In genomic region chr12:81809829-81810595, GRCh38 we compare ENCODE assay signal across 9 cellular contexts. TPM values are rescaled to one million over a fixed set of nuclear protein-coding genes. Genes with fewer than 3 reads are reported as not detected.
DNase-seq lines count a peak whose midpoint lies in the region; ATAC-seq and TF ChIP-seq lines count a peak whose summit lies in the region.
"Had no signal": no experiment of that assay in that cellular context is flagged by ENCODE, and none has a peak within 500 bp of the region (broad histone marks: within the 10 kb centered on the region; RNA-seq: fewer than 3 reads in every experiment).

No MANE protein-coding gene starts in this region.

- intact Hi-C loops in CD14-positive monocyte (cut with micrococcal nuclease), result loop anchor here in 1 of 2 donors (10.0 kb wide), 1 partner anchor 135 kb away; no protein-coding TSS in a partner anchor
- intact Hi-C loops in ascending aorta (cut with DNase I), result no loop called here
- intact Hi-C loops in left colon (cut with DNase I, micrococcal nuclease), result no loop called here

- H3K27ac Mint-ChIP-seq in CD14-positive monocyte, result peak overlapping the region in 5 of 7 donors; percentile 17 to 88 (median 85)

- H3K27me3 Mint-ChIP-seq in CD14-positive monocyte (ENCODE audit: low read depth in 3 of 3), result peaks cover 32 to 74% (median 67%) of the 10 kb centered on the region in 3 donors

- ATAC-seq in GM19455 (IDR thresholded peaks at IDR 0.05; ENCODE audit: unreplicated experiment) (peak; percentile 65), HG03139 (IDR thresholded peaks at IDR 0.05; ENCODE audit: unreplicated experiment) (peak; percentile 73), left colon (no peak)

- no peaks in the 10 kb centered on the region for H3K36me3 ChIP-seq in ascending aorta
- no peaks in the 10 kb centered on the region for H3K36me3 ChIP-seq in HAP-1 (replicated peaks)

- peaks cover 14% of the 10 kb centered on the region for H3K4me1 Mint-ChIP-seq in CD14-positive monocyte

- no peaks in the 10 kb centered on the region for H3K27me3 ChIP-seq in ascending aorta
- H3K27me3 ChIP-seq in HAP-1 (ENCODE audit: low read depth), result no peaks in the 10 kb centered on the region

- peaks cover 0 to 4% of the 10 kb centered on the region in 2 donors for H3K9me3 ChIP-seq in ascending aorta
- no peaks in the 10 kb centered on the region for H3K9me3 ChIP-seq in HAP-1

- DNase-seq in CD14-positive monocyte (ENCODE audit: low spot score) (no peak), ascending aorta (ENCODE audit: low spot score in 2 of 2) (no peak), HAP-1 (ENCODE audit: low spot score in 2 of 2) (no peak), NCI-H1694 treated with DMSO at 0.1 percent for 48 hours (lab: John Stamatoyannopoulos, UW) (no peak), left colon (no peak), cerebellar nuclear complex (lab: John Stamatoyannopoulos, UW) (no peak)

- H3K27ac ChIP-seq in ascending aorta, result peak overlapping the region; percentile 68 to 71

- no peak for TF ChIP-seq CTCF in CD14-positive monocyte (IDR thresholded peaks at IDR 0.05)
- TF ChIP-seq CTCF in ascending aorta (IDR thresholded peaks at IDR 0.05), result no peak

- in situ Hi-C loops in HAP-1 (cut with MboI; ENCODE audit: low sequenced_read_pairs), result no loop called here

- peak overlapping the region in 1 of 2 donors; percentile 53 for H3K4me3 Mint-ChIP-seq in CD14-positive monocyte

- peak overlapping the region; percentile 17 to 19 for H3K4me3 ChIP-seq in ascending aorta
- no peak overlapping the region for H3K4me3 ChIP-seq in HAP-1

- H3K9me3 Mint-ChIP-seq in CD14-positive monocyte, result peaks cover 18 to 33% (median 27%) of the 10 kb centered on the region in 7 donors

- no peaks in the 10 kb centered on the region for H3K36me3 Mint-ChIP-seq in CD14-positive monocyte

- H3K4me1 ChIP-seq in ascending aorta, result peaks cover 7 to 17% of the 10 kb centered on the region in 2 donors
- H3K4me1 ChIP-seq in HAP-1, result peaks cover 2% of the 10 kb centered on the region; the same call in 1 of the 2 replicates

RNA-seq across cellular contexts. Expression of gene PPFIA2, which starts 50.9 kb away (rescaled TPM):
- polyA plus RNA-seq in CD14-positive monocyte, result not detected
- total RNA-seq in ascending aorta (15.0 TPM), left colon (1 to 10 TPM; 1.1 to 2.2 TPM)
- total RNA-seq: RPMI7951 had no signal
